ENCODE assay signal across 10 cellular contexts in the genomic region with DNA sequence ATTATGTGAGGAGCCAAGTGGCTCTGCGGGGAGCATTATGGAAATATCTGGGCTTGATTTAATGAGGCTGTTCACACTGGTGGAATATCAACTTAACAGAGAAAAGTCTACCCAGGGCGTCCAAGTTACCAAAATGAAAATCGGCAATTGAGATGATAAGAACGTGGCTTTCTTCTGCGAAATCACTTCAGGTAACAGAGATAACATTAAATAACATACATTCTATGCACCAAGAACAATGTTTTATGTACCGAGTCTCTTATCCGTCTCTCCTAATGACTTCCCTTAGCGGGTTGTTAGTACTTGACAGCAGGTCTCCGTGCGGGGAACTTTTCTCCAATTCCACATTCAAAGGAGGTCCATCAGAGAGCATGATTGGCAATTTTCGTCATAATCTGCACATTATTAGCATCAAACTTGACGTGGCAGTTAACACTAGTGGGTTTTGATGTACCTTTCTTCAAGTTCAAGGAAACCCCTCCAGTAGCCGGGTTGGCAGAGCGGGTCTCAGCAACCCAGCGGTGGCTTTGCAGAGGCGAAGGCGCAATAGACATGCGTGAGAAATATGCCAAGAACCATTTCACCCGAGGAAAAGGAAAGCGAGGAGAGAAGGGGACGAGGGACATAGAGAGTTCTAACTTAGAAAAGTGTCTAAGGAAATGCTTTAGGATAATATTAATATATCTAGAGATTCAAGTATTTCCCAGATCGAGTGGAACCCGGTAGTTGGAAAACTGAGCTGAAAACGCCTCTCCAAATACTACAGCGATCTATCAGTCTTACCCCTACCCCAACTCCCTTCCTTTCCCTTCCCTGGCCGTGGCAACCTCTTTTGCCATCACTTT. TPM values are rescaled to one million over a fixed set of nuclear protein-coding genes. Genes with fewer than 3 reads are reported as not detected.
DNase-seq lines count a peak whose midpoint lies in the region; ATAC-seq, FAIRE-seq and TF ChIP-seq lines count a peak whose summit lies in the region.
"Had no signal": no experiment of that assay in that cellular context is flagged by ENCODE, and none has a peak within 500 bp of the region (broad histone marks: within the 10 kb centered on the region; RNA-seq: fewer than 3 reads in every experiment).

No MANE protein-coding gene starts in this region.

- H3K27ac Mint-ChIP-seq in Calu3 (ENCODE audit: unreplicated experiment): no peak overlapping the region

- no peak overlapping the region for H3K9ac ChIP-seq in iPS-18a (ENCODE audit: low read length)

- H3K4me1 Mint-ChIP-seq in Calu3 (ENCODE audit: low read depth, unreplicated experiment): peaks cover 8% of the 10 kb centered on the region

- CTCF ChIA-PET in A549 (lab: Yijun Ruan, JAX): interaction anchor here (0.6 to 5.5 kb wide), 28 partner anchors 7 to 1379 kb away, joined by 3 to 57 read pairs (median 6); a partner anchor contains a TSS
- CTCF ChIA-PET in Calu3 (lab: Charles Lee): interaction anchor here (0.6 to 1.2 kb wide), 2 partner anchors 262 to 373 kb away, joined by 3 to 4 read pairs; no protein-coding TSS in a partner anchor

- ATAC-seq in A549 (peak in 1 of 2 experiments; percentile 37; a peak in 3 of 6 replicates), HG03045 (IDR thresholded peaks at IDR 0.05; ENCODE audit: unreplicated experiment) (no peak)

- TF ChIP-seq RAD21 in A549 (conservative IDR thresholded peaks at IDR 0.05 in 1 of 2, IDR thresholded peaks at IDR 0.05 in 1 of 2): no peak

- TF ChIP-seq CTCF in A549 (IDR thresholded peaks at IDR 0.05): no peak
- no peak for TF ChIP-seq CTCF in Calu3 (IDR thresholded peaks at IDR 0.05; ENCODE audit: unreplicated experiment)

- H3K36me3 ChIP-seq in iPS-18a (ENCODE audit: control insufficient read depth, low read depth, low read length): no peaks in the 10 kb centered on the region
- H3K36me3 ChIP-seq: thoracic aorta had no signal

- H3K4me3 ChIP-seq in A549 (peak overlapping the region; percentile 49), iPS-18a (ENCODE audit: low read length) (peak overlapping the region; percentile 36)

- H3K27ac ChIP-seq in A549 (no peak overlapping the region), iPS-18a (ENCODE audit: low read length) (no peak overlapping the region)
- H3K27ac ChIP-seq: thoracic aorta had no signal

- POLR2A ChIA-PET in A549 (lab: Yijun Ruan, JAX): no interaction called here

- FAIRE-seq in A549 (lab: Jason Lieb, UNC): no peak

- H3K9me3 ChIP-seq in A549 (peaks cover 10% of the 10 kb centered on the region), iPS-18a (ENCODE audit: control insufficient read depth, low read depth, low read length) (no peaks in the 10 kb centered on the region)
- H3K9me3 ChIP-seq: thoracic aorta had no signal

- H3K4me1 ChIP-seq in A549: peaks cover 9% of the 10 kb centered on the region; the same call in 2 of the 3 replicates
- H3K4me1 ChIP-seq in iPS-18a (ENCODE audit: control insufficient read depth, low read depth, low read length): peaks cover 10% of the 10 kb centered on the region

- peaks cover 2% of the 10 kb centered on the region for H3K9me3 Mint-ChIP-seq in Calu3 (ENCODE audit: low read depth, unreplicated experiment)

- no peak for DNase-seq in A549 (ENCODE audit: low read depth in 1 of 2, low spot score in 1 of 2)
- no peak for DNase-seq in Calu3
- peak; percentile 84 for DNase-seq in NCI-H82 treated with DMSO at 0.1 percent for 48 hours (lab: John Stamatoyannopoulos, UW; ENCODE audit: unreplicated experiment)
- no peak for DNase-seq in SHP77 treated with DMSO at 0.1 percent for 48 hours (lab: John Stamatoyannopoulos, UW)
- no peak for DNase-seq in putamen (ENCODE audit: low spot score)
- no peak for DNase-seq in stimulated activated naive CD4-positive, alpha-beta T cell treated with Interleukin-2 at 50 U/mL for 16 hours (lab: John Stamatoyannopoulos, UW)
- DNase-seq: T-helper 9 cell had no signal

- peak overlapping the region; percentile 86 for H3K4me3 Mint-ChIP-seq in Calu3 (ENCODE audit: low read depth, unreplicated experiment)

- no TSS peak for BruUV-seq in Calu3 (replicated peaks; lab: Mats Ljungman, UMichigan)

- H3K36me3 Mint-ChIP-seq in Calu3 (ENCODE audit: insufficient read depth, unreplicated experiment): peaks cover 15% of the 10 kb centered on the region

- TF ChIP-seq EP300 in A549 (IDR thresholded peaks at IDR 0.05): no peak

- TF ChIP-seq POLR2A in A549 (IDR thresholded peaks at IDR 0.05; ENCODE audit: low read length): no peak

- H3K4me2 ChIP-seq in A549: peak overlapping the region; percentile 97

- H3K27me3 ChIP-seq in iPS-18a (ENCODE audit: control insufficient read depth, insufficient read depth, low read length): peaks cover 99% of the 10 kb centered on the region

- peaks cover 44% of the 10 kb centered on the region for H3K27me3 Mint-ChIP-seq in Calu3 (ENCODE audit: unreplicated experiment)

- WGBS in A549 (ENCODE audit: missing lambda C conversion rate): 3% methylated on average over 26 of the region's 26 CpGs

- intact Hi-C loops in Calu3 (cut with micrococcal nuclease; ENCODE audit: unreplicated experiment): loop anchor here (10.0 kb wide), 1 partner anchor 114 kb away; no protein-coding TSS in a partner anchor

TF ChIP-seq in A549, 52 proteins besides CTCF, POLR2A, EP300 and RAD21:
- TF ChIP-seq, protein P1, sequence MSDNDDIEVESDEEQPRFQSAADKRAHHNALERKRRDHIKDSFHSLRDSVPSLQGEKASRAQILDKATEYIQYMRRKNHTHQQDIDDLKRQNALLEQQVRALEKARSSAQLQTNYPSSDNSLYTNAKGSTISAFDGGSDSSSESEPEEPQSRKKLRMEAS (IDR thresholded peaks at IDR 0.05): 0 out of 2 replicates have a peak, but pooled peaks have one; percentile 5
- TF ChIP-seq RNF2 (IDR thresholded peaks at IDR 0.05; ENCODE audit: borderline replicate concordance, low read depth): 0 out of 2 replicates have a peak, but pooled peaks have one; percentile 9
- no peak for TF ChIP-seq JUNB (IDR thresholded peaks at IDR 0.05)
TF ChIP-seq in A549: peak in this region for 2.

RNA-seq across cellular contexts. Expression of a gene that starts 5.1 kb away (rescaled TPM):
- polyA plus RNA-seq in A549 (2011; rRNA removed) (0.03 TPM in 2 replicates), A549 (2017; fragmentation: RNase III; extraction: RNeasy Plus Mini Kit Qiagen cat#74134 plus additional on column Dnase treatment) (not detected in 3 replicates)
- polyA plus RNA-seq in A549 (2012; cell fraction: cytosol; rRNA removed): not detected in 2 replicates
- 0.04 TPM in 1 of 2 replicates, not detected in the other for polyA plus RNA-seq in A549 (2012; cell fraction: nucleus; rRNA removed)
- not detected in 2 replicates for polyA minus RNA-seq in A549 (2011; rRNA and poly(A)+ RNA removed)
- total RNA-seq in Calu3 (2022): not detected in 2 replicates
- total RNA-seq: thoracic aorta had no signal

RNA-seq across cellular contexts. Expression of a gene that starts 13.9 kb away (rescaled TPM):
- polyA plus RNA-seq in A549 (2011; rRNA removed) (0.25 and 0.35 TPM in 2 replicates), A549 (2017; fragmentation: RNase III; extraction: RNeasy Plus Mini Kit Qiagen cat#74134 plus additional on column Dnase treatment) (0.12 to 0.17 TPM (median 0.13 TPM) in 3 replicates)
- polyA plus RNA-seq in A549 (2012; cell fraction: cytosol; rRNA removed): 0.10 and 0.17 TPM in 2 replicates
- 0.10 and 0.12 TPM in 2 replicates for polyA plus RNA-seq in A549 (2012; cell fraction: nucleus; rRNA removed)
- not detected in 2 replicates for polyA minus RNA-seq in A549 (2011; rRNA and poly(A)+ RNA removed)
- not detected in 2 replicates for total RNA-seq in Calu3 (2022)
- total RNA-seq: thoracic aorta had no signal

RNA-seq across cellular contexts. Expression of a gene that starts 20.9 kb away (rescaled TPM):
- polyA plus RNA-seq in A549 (2011; rRNA removed) (not detected in 2 replicates), A549 (2017; fragmentation: RNase III; extraction: RNeasy Plus Mini Kit Qiagen cat#74134 plus additional on column Dnase treatment) (not detected in 3 replicates)
- polyA plus RNA-seq in A549 (2012; cell fraction: cytosol; rRNA removed): not detected in 2 replicates
- polyA plus RNA-seq in A549 (2012; cell fraction: nucleus; rRNA removed): not detected in 2 replicates
- polyA minus RNA-seq in A549 (2011; rRNA and poly(A)+ RNA removed): not detected in 2 replicates
- not detected in 2 replicates for total RNA-seq in Calu3 (2022)
- total RNA-seq: thoracic aorta had no signal

RNA-seq across cellular contexts. Expression of a gene that starts 28.4 kb away (rescaled TPM):
- polyA plus RNA-seq in A549 (2011; rRNA removed) (2.6 and 2.9 TPM in 2 replicates), A549 (2017; fragmentation: RNase III; extraction: RNeasy Plus Mini Kit Qiagen cat#74134 plus additional on column Dnase treatment) (3.7 to 4.9 TPM (median 4.8 TPM) in 3 replicates)
- 3.0 and 3.9 TPM in 2 replicates for polyA plus RNA-seq in A549 (2012; cell fraction: cytosol; rRNA removed)
- polyA plus RNA-seq in A549 (2012; cell fraction: nucleus; rRNA removed): 3.3 and 3.5 TPM in 2 replicates
- 0.92 and 1.0 TPM in 2 replicates for polyA minus RNA-seq in A549 (2011; rRNA and poly(A)+ RNA removed)
- not detected in 2 replicates for total RNA-seq in Calu3 (2022)
- total RNA-seq: thoracic aorta had no signal

RNA-seq across cellular contexts. Expression of a gene that starts 37.9 kb away (rescaled TPM):
- 4.6 and 4.8 TPM in 2 replicates for polyA plus RNA-seq in A549 (2011; rRNA removed)
- polyA plus RNA-seq in A549 (2012; cell fraction: cytosol; rRNA removed): 1.8 and 2.3 TPM in 2 replicates
- 3.6 and 6.3 TPM in 2 replicates for polyA plus RNA-seq in A549 (2012; cell fraction: nucleus; rRNA removed)
- polyA plus RNA-seq in A549 (2017; fragmentation: RNase III; extraction: RNeasy Plus Mini Kit Qiagen cat#74134 plus additional on column Dnase treatment): 3.7 to 5.4 TPM (median 4.3 TPM) in 3 replicates
- polyA minus RNA-seq in A549 (2011; rRNA and poly(A)+ RNA removed): 1.2 and 1.9 TPM in 2 replicates
- total RNA-seq in Calu3 (2022): not detected in 2 replicates
- total RNA-seq: thoracic aorta had no signal
